Comparison of ENCODE assay signal across 8 cellular contexts in genomic region chr7:30412810-30413504, GRCh38.
DNase-seq lines count a peak whose midpoint lies in the region; TF ChIP-seq lines count a peak whose summit lies in the region.

No MANE protein-coding gene starts in this region.

- H3K4me3 Mint-ChIP-seq in MCF 10A (ENCODE audit: unreplicated experiment): no peak overlapping the region
- no peak overlapping the region for H3K4me3 Mint-ChIP-seq in immature natural killer cell

- TF ChIP-seq POLR2A in stomach (IDR thresholded peaks at IDR 0.05): no peak

- H3K36me3 Mint-ChIP-seq in MCF 10A (ENCODE audit: insufficient read depth, unreplicated experiment) (peaks cover 19% of the 10 kb centered on the region), immature natural killer cell (peaks cover 0 to 15% (median 0%) of the 10 kb centered on the region in 3 donors)

- TF ChIP-seq CTCF in AG04449 (IDR thresholded peaks at IDR 0.05; ENCODE audit: insufficient read depth, low read length, missing control alignments) (peak; percentile 50), GM12875 (IDR thresholded peaks at IDR 0.05; ENCODE audit: borderline replicate concordance, insufficient read depth, low read depth, low read length) (peak; percentile 23; the same call in 1 of the 2 replicates), MCF 10A (IDR thresholded peaks at IDR 0.05; ENCODE audit: unreplicated experiment) (peak; percentile 54), stomach (IDR thresholded peaks at IDR 0.05) (peak in 5 of 7 experiments; percentile 28 to 83 (median 54))

- H3K4me1 Mint-ChIP-seq in MCF 10A (ENCODE audit: insufficient read depth, unreplicated experiment) (peaks cover 10% of the 10 kb centered on the region), immature natural killer cell (no peaks in the 10 kb centered on the region)

- H3K27ac Mint-ChIP-seq in MCF 10A (ENCODE audit: low read depth, unreplicated experiment): no peak overlapping the region
- H3K27ac Mint-ChIP-seq in immature natural killer cell: no peak overlapping the region

- H3K4me1 ChIP-seq in stomach: peaks cover 0 to 9% (median 3%) of the 10 kb centered on the region in 4 donors

- POLR2A ChIA-PET in AG04449 (lab: Yijun Ruan, JAX): no interaction called here
- POLR2A ChIA-PET in MCF 10A (lab: Yijun Ruan, JAX): interaction anchor here (1.4 to 2.0 kb wide), 3 partner anchors 56 to 249 kb away, joined by 3 to 11 read pairs (median 7); partner anchors contain the start of gene ZNRF2

- H3K27me3 Mint-ChIP-seq in MCF 10A (ENCODE audit: insufficient read depth, unreplicated experiment) (no peaks in the 10 kb centered on the region), immature natural killer cell (ENCODE audit: low read depth in 3 of 3) (no peaks in the 10 kb centered on the region)

- H3K27me3 ChIP-seq in stomach: no peaks in the 10 kb centered on the region

- no peaks in the 10 kb centered on the region for H3K9me3 Mint-ChIP-seq in MCF 10A (ENCODE audit: unreplicated experiment)
- H3K9me3 Mint-ChIP-seq in immature natural killer cell: no peaks in the 10 kb centered on the region

- TF ChIP-seq EP300 in stomach (IDR thresholded peaks at IDR 0.05): no peak

- intact Hi-C loops in MCF 10A (cut with micrococcal nuclease) (loop anchor here (1.0 to 5.0 kb wide), 5 partner anchors 129 to 536 kb away; partner anchors contain the start of gene ZNRF2), stomach (cut with DNase I; ENCODE audit: low total_unique reads) (loop anchor here (10.0 kb wide), 1 partner anchor 248 kb away; no protein-coding TSS in a partner anchor)

- H3K27ac ChIP-seq in stomach: no peak overlapping the region

- no peaks in the 10 kb centered on the region for H3K36me3 ChIP-seq in stomach

- DNase-seq in AG04449 (ENCODE audit: low read depth, low spot score) (peak; percentile 50), NCI-H510A treated with DMSO at 0.1 percent for 48 hours (lab: John Stamatoyannopoulos, UW) (peak; percentile 57), MCF 10A (ENCODE audit: unreplicated experiment) (peak; percentile 90), immature natural killer cell (peak; percentile 36 to 48 (median 38)), stomach (peak; percentile 43)
- no peak for DNase-seq in stimulated activated CD4-positive, alpha-beta T cell treated with anti-CD3 and anti-CD28 coated beads, Interleukin-4, amount 100 ng/mL, for 1 hour
- no peak for DNase-seq in activated T-cell treated with anti-CD3 and anti-CD28 coated beads, Interleukin-2, amount 50 U/mL, for 1 hour

- 47 to 61% (median 49%) methylated on average over 4 to 5 of the region's 5 CpGs for WGBS in stomach, 5 donors

- no TSS peak for BruUV-seq in MCF 10A (replicated peaks; lab: Mats Ljungman, UMichigan)

- peaks cover 0 to 6% (median 0%) of the 10 kb centered on the region in 4 donors for H3K9me3 ChIP-seq in stomach

- CTCF ChIA-PET in AG04449 (lab: Yijun Ruan, JAX) (interaction anchor here (0.6 to 7.3 kb wide), 29 partner anchors 9 to 535 kb away, joined by 3 to 166 read pairs (median 4); partner anchors contain the start of gene ZNRF2), MCF 10A (lab: Yijun Ruan, JAX) (interaction anchor here (0.5 to 4.6 kb wide), 35 partner anchors 8 to 459 kb away, joined by 3 to 64 read pairs (median 4); partner anchors contain the start of gene ZNRF2)

- H3K4me3 ChIP-seq in AG04449 (ENCODE audit: low read depth, low read length) (no peak overlapping the region), GM12875 (ENCODE audit: low read depth, low read length) (no peak overlapping the region), stomach (no peak overlapping the region)

Comparison
In these comparisons a context has a peak if more than half of its experiments do, and no peak if none do; other contexts are left out.
1. DNase-seq: peak in AG04449 (single experiment), NCI-H510A treated with DMSO at 0.1 percent for 48 hours (single experiment), MCF 10A (single experiment), immature natural killer cell (3 of 3) and stomach (single experiment); none in stimulated activated CD4-positive, alpha-beta T cell treated with anti-CD3 and anti-CD28 coated beads, Interleukin-4, amount 100 ng/mL, for 1 hour (single experiment) and activated T-cell treated with anti-CD3 and anti-CD28 coated beads, Interleukin-2, amount 50 U/mL, for 1 hour (single experiment).
2. Peak in every context shown above with its lines, with median percentiles within 50 percentile points of each other: CTCF ChIP-seq.